Comparison of ENCODE assay signal across 2 cellular contexts in genomic region chr12:7907009-7907408, GRCh38.
TF ChIP-seq lines count a peak whose summit lies in the region.

No MANE protein-coding gene starts in this region.

TF ChIP-seq in WTC11, 78 proteins besides CTCF, POLR2A, EP300 and RAD21 (continued from another document):
- peak; percentile 45; the same call in 1 of the 2 replicates for TF ChIP-seq ZNF121 (CRISPR knock-in tag; IDR thresholded peaks at IDR 0.05)

TF ChIP-seq in HepG2, 621 proteins besides CTCF, POLR2A, EP300 and RAD21 (continues in another document):
- TF ChIP-seq, protein P1, sequence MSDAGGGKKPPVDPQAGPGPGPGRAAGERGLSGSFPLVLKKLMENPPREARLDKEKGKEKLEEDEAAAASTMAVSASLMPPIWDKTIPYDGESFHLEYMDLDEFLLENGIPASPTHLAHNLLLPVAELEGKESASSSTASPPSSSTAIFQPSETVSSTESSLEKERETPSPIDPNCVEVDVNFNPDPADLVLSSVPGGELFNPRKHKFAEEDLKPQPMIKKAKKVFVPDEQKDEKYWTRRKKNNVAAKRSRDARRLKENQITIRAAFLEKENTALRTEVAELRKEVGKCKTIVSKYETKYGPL (CRISPR knock-in tag; IDR thresholded peaks at IDR 0.05), result no peak
- TF ChIP-seq ZC3H13 (CRISPR knock-in tag; IDR thresholded peaks at IDR 0.05) (0 out of 2 replicates have a peak, but pooled peaks have one; percentile 8), ARID4A (CRISPR knock-in tag; IDR thresholded peaks at IDR 0.05; ENCODE audit: borderline replicate concordance) (peak; percentile 60; the same call in 1 of the 2 replicates), NR2F2 (IDR thresholded peaks at IDR 0.05; ENCODE audit: borderline replicate concordance, low read depth) (peak; percentile 68; the same call in 1 of the 2 replicates), ARNTL (CRISPR knock-in tag; IDR thresholded peaks at IDR 0.05) (peak; percentile 42; the same call in 1 of the 2 replicates), SMAD3 (CRISPR knock-in tag; IDR thresholded peaks at IDR 0.05) (peak; percentile 59; the same call in 1 of the 2 replicates), DMAP1 (CRISPR knock-in tag; IDR thresholded peaks at IDR 0.05) (no peak; the same call in 1 of the 2 replicates), RBFOX2 (IDR thresholded peaks at IDR 0.05; ENCODE audit: low read depth, low read length) (no peak), GABPA (IDR thresholded peaks at IDR 0.05; ENCODE audit: low read depth, low read length) (no peak), GABPA (CRISPR knock-in tag; IDR thresholded peaks at IDR 0.05; ENCODE audit: low read depth) (peak; percentile 42; the same call in 1 of the 2 replicates), CEBPZ (IDR thresholded peaks at IDR 0.05; ENCODE audit: low read length) (no peak), TEAD3 (CRISPR knock-in tag; optimal IDR thresholded peaks at IDR 0.05; ENCODE audit: borderline replicate concordance) (peak; percentile 62), CHD4 (IDR thresholded peaks at IDR 0.05; ENCODE audit: borderline replicate concordance, low read length) (peak; percentile 96; the same call in 1 of the 2 replicates), TBX2 (CRISPR knock-in tag; IDR thresholded peaks at IDR 0.05; ENCODE audit: borderline replicate concordance) (peak; percentile 58), CEBPG (CRISPR knock-in tag; IDR thresholded peaks at IDR 0.05) (peak; percentile 57), GATAD2A (CRISPR knock-in tag; IDR thresholded peaks at IDR 0.05) (peak; percentile 93), SAP130 (CRISPR knock-in tag; IDR thresholded peaks at IDR 0.05; ENCODE audit: low read depth) (peak; percentile 83), ZBTB43 (CRISPR knock-in tag; conservative IDR thresholded peaks at IDR 0.05) (peak; percentile 89), KDM5A (IDR thresholded peaks at IDR 0.05; ENCODE audit: borderline replicate concordance, low read length) (no peak), FIP1L1 (IDR thresholded peaks at IDR 0.05; ENCODE audit: borderline replicate concordance, insufficient read depth, low read depth, low read length) (no peak), ATF7 (IDR thresholded peaks at IDR 0.05) (peak; percentile 86), ATF7 (CRISPR knock-in tag; IDR thresholded peaks at IDR 0.05) (peak; percentile 84), NR1H2 (CRISPR knock-in tag; IDR thresholded peaks at IDR 0.05; ENCODE audit: borderline replicate concordance, low read depth) (no peak), ZNF567 (CRISPR knock-in tag; IDR thresholded peaks at IDR 0.05; ENCODE audit: borderline replicate concordance) (no peak), ARNT2 (CRISPR knock-in tag; IDR thresholded peaks at IDR 0.05; ENCODE audit: low read depth) (no peak), TBX3 (IDR thresholded peaks at IDR 0.05; ENCODE audit: borderline replicate concordance) (peak; percentile 69; the same call in 1 of the 2 replicates), MED1 (CRISPR knock-in tag; IDR thresholded peaks at IDR 0.05) (peak; percentile 81), YEATS2 (CRISPR knock-in tag; IDR thresholded peaks at IDR 0.05; ENCODE audit: borderline replicate concordance) (peak; percentile 51; the same call in 1 of the 2 replicates), ZNF777 (CRISPR knock-in tag; IDR thresholded peaks at IDR 0.05) (no peak), KMT2A (CRISPR knock-in tag; IDR thresholded peaks at IDR 0.05) (no peak), POGZ (CRISPR knock-in tag; IDR thresholded peaks at IDR 0.05) (peak; percentile 70; the same call in 1 of the 2 replicates), CENPX (CRISPR knock-in tag; IDR thresholded peaks at IDR 0.05) (no peak), GATA4 (IDR thresholded peaks at IDR 0.05; ENCODE audit: borderline replicate concordance, low read depth) (peak; percentile 90; the same call in 1 of the 2 replicates), PAX8 (CRISPR knock-in tag; IDR thresholded peaks at IDR 0.05; ENCODE audit: borderline replicate concordance) (no peak), KLF16 (CRISPR knock-in tag; IDR thresholded peaks at IDR 0.05) (peak in 1 of 2 experiments; percentile 69; a peak in 1 of 4 replicates), CSRNP1 (CRISPR knock-in tag; IDR thresholded peaks at IDR 0.05) (no peak; the same call in 1 of the 2 replicates), ZBTB10 (CRISPR knock-in tag; IDR thresholded peaks at IDR 0.05; ENCODE audit: borderline replicate concordance) (no peak), ZSCAN22 (CRISPR knock-in tag; IDR thresholded peaks at IDR 0.05) (no peak), TFDP1 (CRISPR knock-in tag; IDR thresholded peaks at IDR 0.05; ENCODE audit: borderline replicate concordance) (peak; percentile 12; the same call in 1 of the 2 replicates), ZNF274 (CRISPR knock-in tag; IDR thresholded peaks at IDR 0.05) (no peak)
- TF ChIP-seq, protein P2, sequence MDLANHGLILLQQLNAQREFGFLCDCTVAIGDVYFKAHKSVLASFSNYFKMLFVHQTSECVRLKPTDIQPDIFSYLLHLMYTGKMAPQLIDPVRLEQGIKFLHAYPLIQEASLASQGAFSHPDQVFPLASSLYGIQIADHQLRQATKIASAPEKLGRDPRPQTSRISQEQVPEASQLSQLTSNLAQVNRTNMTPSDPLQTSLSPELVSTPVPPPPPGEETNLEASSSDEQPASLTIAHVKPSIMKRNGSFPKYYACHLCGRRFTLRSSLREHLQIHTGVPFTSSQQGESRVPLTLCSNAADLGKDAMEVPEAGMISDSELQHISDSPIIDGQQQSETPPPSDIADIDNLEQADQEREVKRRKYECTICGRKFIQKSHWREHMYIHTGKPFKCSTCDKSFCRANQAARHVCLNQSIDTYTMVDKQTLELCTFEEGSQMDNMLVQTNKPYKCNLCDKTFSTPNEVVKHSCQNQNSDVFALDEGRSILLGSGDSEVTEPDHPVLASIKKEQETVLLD (CRISPR knock-in tag; IDR thresholded peaks at IDR 0.05; ENCODE audit: low read depth), result no peak
- TF ChIP-seq, protein P3, sequence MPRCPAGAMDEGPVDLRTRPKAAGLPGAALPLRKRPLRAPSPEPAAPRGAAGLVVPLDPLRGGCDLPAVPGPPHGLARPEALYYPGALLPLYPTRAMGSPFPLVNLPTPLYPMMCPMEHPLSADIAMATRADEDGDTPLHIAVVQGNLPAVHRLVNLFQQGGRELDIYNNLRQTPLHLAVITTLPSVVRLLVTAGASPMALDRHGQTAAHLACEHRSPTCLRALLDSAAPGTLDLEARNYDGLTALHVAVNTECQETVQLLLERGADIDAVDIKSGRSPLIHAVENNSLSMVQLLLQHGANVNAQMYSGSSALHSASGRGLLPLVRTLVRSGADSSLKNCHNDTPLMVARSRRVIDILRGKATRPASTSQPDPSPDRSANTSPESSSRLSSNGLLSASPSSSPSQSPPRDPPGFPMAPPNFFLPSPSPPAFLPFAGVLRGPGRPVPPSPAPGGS (CRISPR knock-in tag; IDR thresholded peaks at IDR 0.05), result no peak
